Comparison of ENCODE assay signal across 8 cellular contexts in genomic region chr1:117122297-117123025, GRCh38. TPM values are rescaled to one million over a fixed set of nuclear protein-coding genes. Genes with fewer than 3 reads are reported as not detected.
DNase-seq lines count a peak whose midpoint lies in the region; ATAC-seq, FAIRE-seq and TF ChIP-seq lines count a peak whose summit lies in the region.

No MANE protein-coding gene starts in this region.

- H3K9me3 ChIP-seq in CD8-positive, alpha-beta T cell (ENCODE audit: low read length) = no peaks in the 10 kb centered on the region
- H3K9me3 ChIP-seq in Panc1 (ENCODE audit: control insufficient read depth, insufficient read depth, low read depth, low read length) (no peaks in the 10 kb centered on the region), esophagus (ENCODE audit: control insufficient read depth in 2 of 2, insufficient read depth in 1 of 2, low read depth in 1 of 2, low read length in 1 of 2) (no peaks in the 10 kb centered on the region), neuronal stem cell (replicated peaks in 1 of 2; ENCODE audit: control insufficient read depth in 2 of 2, insufficient read depth in 1 of 2, low read depth in 1 of 2, low read length in 2 of 2) (no peaks in the 10 kb centered on the region)

- peak; percentile 11 for TF ChIP-seq CTCF in CD8-positive, alpha-beta T cell (IDR thresholded peaks at IDR 0.05)
- TF ChIP-seq CTCF in Panc1 (IDR thresholded peaks at IDR 0.05) = peak; percentile 43
- TF ChIP-seq CTCF in GM13977 (IDR thresholded peaks at IDR 0.05; ENCODE audit: extremely low read depth, insufficient read depth, missing control alignments) = no peak

- peaks cover 2% of the 10 kb centered on the region for H3K36me3 Mint-ChIP-seq in CD8-positive, alpha-beta T cell

- H2AK5ac ChIP-seq in neuronal stem cell (ENCODE audit: low read depth, low read length) = no peak overlapping the region

- peak overlapping the region; percentile 84 for H3K4me2 ChIP-seq in neuronal stem cell (ENCODE audit: insufficient read depth, low read length, poor library complexity, severe bottlenecking)

- CTCF ChIA-PET in CD8-positive, alpha-beta T cell (lab: Charles Lee) = interaction anchor here (0.9 to 1.4 kb wide), 5 partner anchors 8 to 637 kb away, joined by 3 to 5 read pairs (median 5); no protein-coding TSS in a partner anchor
- CTCF ChIA-PET in Panc1 (lab: Charles Lee) = interaction anchor here (0.8 kb wide), 1 partner anchor 673 kb away, joined by 4 read pairs; no protein-coding TSS in a partner anchor

- peak overlapping the region; percentile 50 for H4K91ac ChIP-seq in neuronal stem cell (ENCODE audit: low read depth, low read length, poor library complexity)

- WGBS in esophagus, 2 donors = 29 to 30% methylated on average over 33 of the region's 33 CpGs
- no CpG with 5 or more reads among the region's 33 CpGs for WGBS in neuronal stem cell (ENCODE audit: extremely low coverage in 2 of 2, insufficient read length in 2 of 2, insufficient replicate concordance in 1 of 2), 2 donors

- FAIRE-seq in GM12891 (lab: Jason Lieb, UNC) = no peak

- no peaks in the 10 kb centered on the region for H3K36me3 ChIP-seq in CD8-positive, alpha-beta T cell (ENCODE audit: insufficient read depth, low read length)
- H3K36me3 ChIP-seq in Panc1 (ENCODE audit: control insufficient read depth, insufficient read depth, low read length) = no peaks in the 10 kb centered on the region
- no peaks in the 10 kb centered on the region for H3K36me3 ChIP-seq in esophagus (ENCODE audit: control insufficient read depth in 2 of 2, insufficient read depth in 2 of 2, low read length in 1 of 2)
- peaks cover 8 to 15% of the 10 kb centered on the region in 2 donors for H3K36me3 ChIP-seq in neuronal stem cell (replicated peaks in 1 of 2; ENCODE audit: control insufficient read depth in 2 of 2, insufficient read depth in 2 of 2, low read length in 2 of 2)

- peaks cover 9% of the 10 kb centered on the region for H3K4me1 Mint-ChIP-seq in CD8-positive, alpha-beta T cell (ENCODE audit: low read depth)

- no peak for TF ChIP-seq POLR2A in GM12891 (IDR thresholded peaks at IDR 0.05; ENCODE audit: low read depth, low read length)

- intact Hi-C loops in CD8-positive, alpha-beta T cell (cut with DNase I, micrococcal nuclease) = loop anchor here (5.0 to 10.0 kb wide), 3 partner anchors 118 to 632 kb away; partner anchors contain the start of genes CD101 (in 1 of the 2) and TENT5C (in 1 of the 2)
- intact Hi-C loops in Panc1 (cut with micrococcal nuclease; ENCODE audit: unreplicated experiment) = no loop called here

- H3K4me3 ChIP-seq in CD8-positive, alpha-beta T cell (ENCODE audit: low read depth, low read length) = peak overlapping the region; percentile 56
- H3K4me3 ChIP-seq in Panc1 (ENCODE audit: low read depth in 2 of 2, low read length in 2 of 2) (peak overlapping the region; percentile 60 to 74), esophagus (ENCODE audit: low read depth in 1 of 2, low read length in 2 of 2) (peak overlapping the region; percentile 55 to 76), neuronal stem cell (ENCODE audit: low read length in 2 of 2) (peak overlapping the region; percentile 83 to 92)

- H3K4me1 ChIP-seq in CD8-positive, alpha-beta T cell (ENCODE audit: insufficient read depth, low read length) = peaks cover 10% of the 10 kb centered on the region
- H3K4me1 ChIP-seq in Panc1 (ENCODE audit: control insufficient read depth, insufficient read depth, low read length) (no peaks in the 10 kb centered on the region), esophagus (ENCODE audit: control insufficient read depth in 2 of 2, insufficient read depth in 2 of 2, low read length in 1 of 2) (peaks cover 0 to 9% of the 10 kb centered on the region in 2 donors), neuronal stem cell (ENCODE audit: control insufficient read depth in 2 of 2, insufficient read depth in 1 of 2, low read depth in 1 of 2, low read length in 2 of 2) (peaks cover 6 to 11% of the 10 kb centered on the region in 2 donors)

- no peak for ATAC-seq in CD8-positive, alpha-beta T cell
- ATAC-seq in Panc1 = peak; percentile 36; the same call in 1 of the 2 replicates

- peak overlapping the region; percentile 98 for H2AFZ ChIP-seq in neuronal stem cell (ENCODE audit: low read length)

- H3K27ac ChIP-seq in CD8-positive, alpha-beta T cell (ENCODE audit: low read depth, low read length) = no peak overlapping the region
- H3K27ac ChIP-seq in Panc1 (ENCODE audit: low read length) (peak overlapping the region; percentile 86), esophagus (ENCODE audit: low read depth in 2 of 2, low read length in 1 of 2) (peak overlapping the region; percentile 79 to 88), neuronal stem cell (replicated peaks; ENCODE audit: low read length) (peak overlapping the region; percentile 97)

- H3K79me1 ChIP-seq in neuronal stem cell (ENCODE audit: low read depth, low read length) = no peaks in the 10 kb centered on the region

- peak overlapping the region; percentile 52 for H3K23ac ChIP-seq in neuronal stem cell (ENCODE audit: low read depth, low read length, poor library complexity)

- H3K9ac ChIP-seq in neuronal stem cell (ENCODE audit: low read depth, low read length, poor library complexity) = peak overlapping the region; percentile 84

- in situ Hi-C loops in Panc1 (cut with HindIII; ENCODE audit: low pct_unique_long_range_greater_than_20kb, low sequenced_read_pairs) = no loop called here
- in situ Hi-C loops in GM13977 (cut with MboI; ENCODE audit: low pct_unique_long_range_greater_than_20kb, low sequenced_read_pairs, unreplicated experiment) = no loop called here

- no TSS peak for BruUV-seq in Panc1 (replicated peaks; lab: Mats Ljungman, UMichigan)

- H2BK5ac ChIP-seq in neuronal stem cell (ENCODE audit: low read length) = peak overlapping the region; percentile 84

- H3K9me3 Mint-ChIP-seq in CD8-positive, alpha-beta T cell = no peaks in the 10 kb centered on the region

- no peak overlapping the region for H2BK120ac ChIP-seq in neuronal stem cell (ENCODE audit: low read depth, low read length)

- H3K4me3 Mint-ChIP-seq in CD8-positive, alpha-beta T cell = peak overlapping the region; percentile 84

- POLR2A ChIA-PET in CD8-positive, alpha-beta T cell (lab: Charles Lee) = interaction anchor here (1.3 kb wide), 1 partner anchor 62 kb away, joined by 3 read pairs; the partner anchor contains the start of gene TTF2
- POLR2A ChIA-PET in Panc1 (lab: Charles Lee) = no interaction called here

- H3K18ac ChIP-seq in neuronal stem cell (ENCODE audit: low read length) = peak overlapping the region; percentile 98

- peak overlapping the region; percentile 42 for H3K14ac ChIP-seq in neuronal stem cell (ENCODE audit: low read length)

- peak overlapping the region; percentile 7 for H3K4ac ChIP-seq in neuronal stem cell (ENCODE audit: low read length)

- H4K8ac ChIP-seq in neuronal stem cell (ENCODE audit: low read depth, low read length) = no peak overlapping the region

- H3K27ac Mint-ChIP-seq in CD8-positive, alpha-beta T cell = no peak overlapping the region

- H3K27me3 Mint-ChIP-seq in CD8-positive, alpha-beta T cell (ENCODE audit: low read depth) = peaks cover 13% of the 10 kb centered on the region

- peak overlapping the region; percentile 45 for H2BK15ac ChIP-seq in neuronal stem cell (ENCODE audit: low read length)

- no peak for DNase-seq in CD8-positive, alpha-beta T cell
- no peak for DNase-seq in Panc1 (ENCODE audit: low read depth, low spot score)
- DNase-seq in neuronal stem cell (ENCODE audit: low spot score) = peak; percentile 75
- no peak for DNase-seq in GM12891 (ENCODE audit: insufficient read length, low spot score)
- no peak for DNase-seq in SW480 (ENCODE audit: low spot score)
- no peak for DNase-seq in GM13977 (ENCODE audit: low spot score)
- no peak for DNase-seq in NCI-H1092 treated with DMSO at 0.1 percent for 48 hours (lab: John Stamatoyannopoulos, UW)

- H3K27me3 ChIP-seq in CD8-positive, alpha-beta T cell (ENCODE audit: insufficient read depth, low read length) = no peaks in the 10 kb centered on the region
- peaks cover 2% of the 10 kb centered on the region; the same call in 1 of the 2 replicates for H3K27me3 ChIP-seq in Panc1 (ENCODE audit: control insufficient read depth, insufficient read depth, low read length)
- no peaks in the 10 kb centered on the region for H3K27me3 ChIP-seq in esophagus (ENCODE audit: control insufficient read depth in 1 of 2, insufficient read depth in 2 of 2, low read length in 2 of 2)
- H3K27me3 ChIP-seq in neuronal stem cell (ENCODE audit: control insufficient read depth in 3 of 3, insufficient read depth in 3 of 3, low read depth in 1 of 3, low read length in 3 of 3) = no peaks in the 10 kb centered on the region

- no peak overlapping the region for H2BK12ac ChIP-seq in neuronal stem cell (ENCODE audit: low read length)

TF ChIP-seq in GM12891, 5 proteins besides CTCF, POLR2A, EP300 and RAD21:
- TF ChIP-seq PAX5 (IDR thresholded peaks at IDR 0.05; ENCODE audit: insufficient read depth, low read length, severe bottlenecking) (no peak), SPI1 (IDR thresholded peaks at IDR 0.05; ENCODE audit: low read depth, low read length) (no peak), TAF1 (IDR thresholded peaks at IDR 0.05; ENCODE audit: low read depth, low read length) (no peak), POU2F2 (IDR thresholded peaks at IDR 0.05; ENCODE audit: low read depth, low read length) (no peak), POLR2AphosphoS5 (IDR thresholded peaks at IDR 0.05; ENCODE audit: low read depth, low read length) (no peak)

RNA-seq across cellular contexts. Expression of gene TRIM45, which starts 0.9 kb away (rescaled TPM):
- total RNA-seq in CD8-positive, alpha-beta T cell = under 1 TPM in 1 of 2 experiments, not detected in 1; 0.08 TPM
- 4.7 TPM for total RNA-seq in Panc1 (2021; ENCODE audit: unreplicated experiment)
- polyA plus RNA-seq in Panc1 (2012; ENCODE audit: insufficient read length) = 2.6 TPM
- polyA plus RNA-seq in esophagus = 1 to 10 TPM; 1.2 to 3.0 TPM
- 19.1 TPM for polyA plus RNA-seq in neuronal stem cell (2013, experiment 1 of 2)
- polyA plus RNA-seq in neuronal stem cell (2013, experiment 2 of 2) = 19.2 TPM
- 0.67 TPM for polyA plus RNA-seq in GM12891 (2012; ENCODE audit: low read depth, missing spikeins)
